1 cellular context compared by ENCODE assay signal in the genomic region with DNA sequence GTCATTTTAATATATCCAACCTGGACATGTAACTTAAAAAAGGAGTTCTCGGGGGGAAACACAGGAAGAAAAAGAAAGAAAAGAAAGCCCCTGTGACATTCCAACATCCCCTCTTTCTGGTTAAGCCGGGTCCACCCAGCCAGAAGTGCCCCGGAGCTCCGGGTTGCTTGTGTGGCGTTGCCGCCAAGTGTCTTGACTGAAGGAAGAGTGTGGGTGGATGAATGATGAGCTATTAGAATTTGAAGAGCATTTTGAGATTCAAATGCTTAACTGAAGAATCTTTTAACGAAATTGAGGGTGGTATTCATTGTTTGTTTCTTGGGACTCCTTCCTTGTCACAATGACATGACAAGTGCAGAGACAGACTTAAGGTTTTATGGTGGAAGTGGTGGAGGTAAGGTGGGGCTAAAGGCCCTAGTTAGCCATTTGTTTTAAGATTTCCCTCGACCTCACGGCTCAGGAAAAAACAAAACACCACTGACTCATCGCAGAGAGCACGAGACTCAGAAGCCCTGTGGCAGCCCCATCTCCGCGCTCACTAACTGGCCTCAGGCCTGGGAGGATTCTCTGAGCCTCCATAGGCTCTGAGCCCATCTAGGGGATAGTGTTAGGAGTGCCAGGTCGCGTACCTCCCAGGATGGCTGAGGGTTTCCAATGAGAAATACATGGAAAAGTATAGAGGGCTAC.
TF ChIP-seq lines count a peak whose summit lies in the region.

No MANE protein-coding gene starts in this region.

TF ChIP-seq in HepG2, 621 proteins besides CTCF, POLR2A, EP300 and RAD21 (continued from another document):
- TF ChIP-seq ZNF839 (CRISPR knock-in tag; IDR thresholded peaks at IDR 0.05; ENCODE audit: borderline replicate concordance), result no peak
- no peak for TF ChIP-seq ZNF446 (CRISPR knock-in tag; IDR thresholded peaks at IDR 0.05)
- TF ChIP-seq, protein P1, sequence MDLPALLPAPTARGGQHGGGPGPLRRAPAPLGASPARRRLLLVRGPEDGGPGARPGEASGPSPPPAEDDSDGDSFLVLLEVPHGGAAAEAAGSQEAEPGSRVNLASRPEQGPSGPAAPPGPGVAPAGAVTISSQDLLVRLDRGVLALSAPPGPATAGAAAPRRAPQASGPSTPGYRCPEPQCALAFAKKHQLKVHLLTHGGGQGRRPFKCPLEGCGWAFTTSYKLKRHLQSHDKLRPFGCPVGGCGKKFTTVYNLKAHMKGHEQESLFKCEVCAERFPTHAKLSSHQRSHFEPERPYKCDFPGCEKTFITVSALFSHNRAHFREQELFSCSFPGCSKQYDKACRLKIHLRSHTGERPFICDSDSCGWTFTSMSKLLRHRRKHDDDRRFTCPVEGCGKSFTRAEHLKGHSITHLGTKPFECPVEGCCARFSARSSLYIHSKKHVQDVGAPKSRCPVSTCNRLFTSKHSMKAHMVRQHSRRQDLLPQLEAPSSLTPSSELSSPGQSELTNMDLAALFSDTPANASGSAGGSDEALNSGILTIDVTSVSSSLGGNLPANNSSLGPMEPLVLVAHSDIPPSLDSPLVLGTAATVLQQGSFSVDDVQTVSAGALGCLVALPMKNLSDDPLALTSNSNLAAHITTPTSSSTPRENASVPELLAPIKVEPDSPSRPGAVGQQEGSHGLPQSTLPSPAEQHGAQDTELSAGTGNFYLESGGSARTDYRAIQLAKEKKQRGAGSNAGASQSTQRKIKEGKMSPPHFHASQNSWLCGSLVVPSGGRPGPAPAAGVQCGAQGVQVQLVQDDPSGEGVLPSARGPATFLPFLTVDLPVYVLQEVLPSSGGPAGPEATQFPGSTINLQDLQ (CRISPR knock-in tag; IDR thresholded peaks at IDR 0.05), result no peak
- no peak for TF ChIP-seq NR3C1 (CRISPR knock-in tag; IDR thresholded peaks at IDR 0.05)
- TF ChIP-seq ZMYM2 (CRISPR knock-in tag; IDR thresholded peaks at IDR 0.05), result no peak
